ENCODE assay signal across 11 cellular contexts in the genomic region with DNA sequence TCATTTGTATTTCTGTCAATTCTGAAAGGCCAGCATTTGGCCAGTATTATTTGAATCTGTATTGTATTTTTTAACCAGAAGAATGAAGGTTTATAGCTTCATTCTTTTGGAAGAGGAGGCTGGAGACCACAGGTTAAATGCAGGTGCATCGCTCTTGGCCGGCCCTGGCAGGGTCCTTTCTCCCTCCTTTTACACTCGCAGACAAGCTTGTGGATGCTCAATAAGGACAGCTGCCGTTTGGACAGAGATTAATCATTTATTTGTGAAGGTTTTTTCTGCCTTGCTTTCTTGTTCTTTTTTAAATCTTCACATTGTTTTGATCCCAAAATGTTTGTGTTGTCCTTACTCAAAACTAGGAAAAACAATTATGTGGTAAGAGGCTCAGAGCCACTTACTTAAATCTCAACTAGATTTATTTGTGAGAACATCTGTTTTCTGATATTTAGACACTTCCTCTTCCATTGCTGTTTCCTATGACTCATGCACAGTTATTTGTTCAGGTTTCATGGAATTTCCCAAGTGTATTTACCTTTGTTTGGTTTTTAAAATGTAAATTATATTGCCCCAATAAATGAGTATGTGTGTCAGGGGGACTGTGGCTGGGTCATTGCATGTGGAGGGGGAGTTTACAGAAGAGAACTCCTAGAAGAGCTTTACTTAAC. TPM values are rescaled to one million over a fixed set of nuclear protein-coding genes. Genes with fewer than 3 reads are reported as not detected.
DNase-seq lines count a peak whose midpoint lies in the region; ATAC-seq and TF ChIP-seq lines count a peak whose summit lies in the region.
"Had no signal": no experiment of that assay in that cellular context is flagged by ENCODE, and none has a peak within 500 bp of the region (broad histone marks: within the 10 kb centered on the region; RNA-seq: fewer than 3 reads in every experiment).

No MANE protein-coding gene starts in this region.

- TF ChIP-seq CTCF in right lobe of liver (IDR thresholded peaks at IDR 0.05) (no peak), glutamatergic neuron (IDR thresholded peaks at IDR 0.05; ENCODE audit: partially characterized antibody, unreplicated experiment) (no peak)

- no peaks in the 10 kb centered on the region for H3K4me1 Mint-ChIP-seq in glutamatergic neuron (ENCODE audit: low read depth, unreplicated experiment)
- H3K4me1 Mint-ChIP-seq: stimulated activated effector memory CD8-positive, alpha-beta T cell treated with anti-CD3 and anti-CD28 coated beads, Interleukin-12 subunit alpha, Interleukin-12 subunit beta, amount 100 ng/mL, for 72 hours had no signal

- H3K36me3 ChIP-seq in right lobe of liver, result peaks cover 0 to 34% (median 5%) of the 10 kb centered on the region in 4 donors

- H3K27ac Mint-ChIP-seq in glutamatergic neuron (ENCODE audit: unreplicated experiment), result no peak overlapping the region
- H3K27ac Mint-ChIP-seq: stimulated activated effector memory CD8-positive, alpha-beta T cell treated with anti-CD3 and anti-CD28 coated beads, Interleukin-12 subunit alpha, Interleukin-12 subunit beta, amount 100 ng/mL, for 72 hours had no signal

- H3K27me3 ChIP-seq in right lobe of liver, result no peaks in the 10 kb centered on the region
- H3K27me3 ChIP-seq: BLaER1 had no signal

- TF ChIP-seq POLR2A in right lobe of liver (IDR thresholded peaks at IDR 0.05), result no peak

- peak; percentile 77 for DNase-seq in A172 (ENCODE audit: low spot score)
- DNase-seq in HuH-7 (ENCODE audit: low spot score), result peak; percentile 44
- peak; percentile 15 for DNase-seq in brain pericyte (ENCODE audit: low read depth, low spot score)
- DNase-seq in right lobe of liver, result no peak
- DNase-seq in NCI-H526 treated with DMSO at 0.1 percent for 48 hours (lab: John Stamatoyannopoulos, UW), result no peak
- no peak for DNase-seq in stimulated activated CD4-positive, alpha-beta T cell treated with anti-CD3 and anti-CD28 coated beads, Interleukin-4, amount 100 ng/mL, for 24 hours
- no peak for DNase-seq in glutamatergic neuron
- DNase-seq: NCI-H1105 treated with DMSO at 0.1 percent for 48 hours had no signal

- intact Hi-C loops in right lobe of liver (cut with DNase I), result no loop called here

- no peak overlapping the region for H3K4me3 ChIP-seq in right lobe of liver
- H3K4me3 ChIP-seq: BLaER1 had no signal

- 41% methylated on average over 4 of the region's 4 CpGs for WGBS in right lobe of liver (ENCODE audit: insufficient coverage, low coverage, low lambda C conversion rate, missing lambda C conversion rate)

- peaks cover 0 to 18% (median 1%) of the 10 kb centered on the region in 4 donors for H3K4me1 ChIP-seq in right lobe of liver
- H3K4me1 ChIP-seq: BLaER1 had no signal

- H3K9me3 ChIP-seq in right lobe of liver, result no peaks in the 10 kb centered on the region
- H3K9me3 ChIP-seq: BLaER1 had no signal

- H3K27ac ChIP-seq in right lobe of liver, result peak overlapping the region in 1 of 3 donors; percentile 35
- H3K27ac ChIP-seq: BLaER1 had no signal

- no peaks in the 10 kb centered on the region for H3K36me3 Mint-ChIP-seq in glutamatergic neuron (ENCODE audit: unreplicated experiment)
- H3K36me3 Mint-ChIP-seq: stimulated activated effector memory CD8-positive, alpha-beta T cell treated with anti-CD3 and anti-CD28 coated beads, Interleukin-12 subunit alpha, Interleukin-12 subunit beta, amount 100 ng/mL, for 72 hours had no signal

- no peaks in the 10 kb centered on the region for H3K9me3 Mint-ChIP-seq in glutamatergic neuron (ENCODE audit: unreplicated experiment)
- H3K9me3 Mint-ChIP-seq: stimulated activated effector memory CD8-positive, alpha-beta T cell treated with anti-CD3 and anti-CD28 coated beads, Interleukin-12 subunit alpha, Interleukin-12 subunit beta, amount 100 ng/mL, for 72 hours had no signal

- H3K4me3 Mint-ChIP-seq in glutamatergic neuron (ENCODE audit: unreplicated experiment), result no peak overlapping the region
- H3K4me3 Mint-ChIP-seq: stimulated activated effector memory CD8-positive, alpha-beta T cell treated with anti-CD3 and anti-CD28 coated beads, Interleukin-12 subunit alpha, Interleukin-12 subunit beta, amount 100 ng/mL, for 72 hours had no signal

- ATAC-seq in right lobe of liver (peak; percentile 29 to 80 (median 51)), GM21447 (IDR thresholded peaks at IDR 0.05; ENCODE audit: unreplicated experiment) (no peak)
- ATAC-seq: stimulated activated effector memory CD8-positive, alpha-beta T cell treated with anti-CD3 and anti-CD28 coated beads, Interleukin-12 subunit alpha, Interleukin-12 subunit beta, amount 100 ng/mL, for 72 hours had no signal

- no peaks in the 10 kb centered on the region for H3K27me3 Mint-ChIP-seq in glutamatergic neuron (ENCODE audit: unreplicated experiment)

RNA-seq across cellular contexts. Expression of a gene that starts 46.7 kb away (rescaled TPM):
- total RNA-seq in A172 (2014; rRNA removed; shearing (Covaris generic)), result 24.5 and 36.8 TPM in 2 replicates
- total RNA-seq in right lobe of liver, result 1 to 10 TPM in 2 of 6 experiments, under 1 TPM in 4; 0.17 to 1.5 (median 0.49) TPM
- 2.8 TPM for total RNA-seq in glutamatergic neuron (ENCODE audit: unreplicated experiment)

Comparison
In these comparisons a context has a peak if more than half of its experiments do, and no peak if none do; other contexts are left out.
1. DNase-seq: peak in A172 (single experiment), HuH-7 (single experiment) and brain pericyte (single experiment); none in right lobe of liver (0 of 3), NCI-H526 treated with DMSO at 0.1 percent for 48 hours (single experiment), stimulated activated CD4-positive, alpha-beta T cell treated with anti-CD3 and anti-CD28 coated beads, Interleukin-4, amount 100 ng/mL, for 24 hours (single experiment) and glutamatergic neuron (single experiment).